ENCODE assay signal across 3 cellular contexts in genomic region chr1:165485716-165486115, GRCh38.
TF ChIP-seq lines count a peak whose summit lies in the region.

No MANE protein-coding gene starts in this region.

TF ChIP-seq in SK-N-SH, 30 proteins besides CTCF, POLR2A, EP300 and RAD21:
- TF ChIP-seq GATA2 (CRISPR knock-in tag; IDR thresholded peaks at IDR 0.05), result no peak
- TF ChIP-seq GABPA (IDR thresholded peaks at IDR 0.05; ENCODE audit: low read depth), result no peak
- TF ChIP-seq EZH2phosphoT487 (IDR thresholded peaks at IDR 0.05; ENCODE audit: borderline replicate concordance, low read depth), result no peak
- TF ChIP-seq ZBTB33 (IDR thresholded peaks at IDR 0.05; ENCODE audit: borderline replicate concordance, low read depth), result no peak
- no peak for TF ChIP-seq MXI1 (IDR thresholded peaks at IDR 0.05; ENCODE audit: low read depth, low read length)
- TF ChIP-seq USF1 (IDR thresholded peaks at IDR 0.05; ENCODE audit: borderline replicate concordance, low read depth), result no peak
- TF ChIP-seq MEF2A (IDR thresholded peaks at IDR 0.05; ENCODE audit: borderline replicate concordance, low read depth), result no peak
- TF ChIP-seq SIN3A (IDR thresholded peaks at IDR 0.05; ENCODE audit: borderline replicate concordance, low read depth, low read length), result no peak
- TF ChIP-seq FOXM1 (IDR thresholded peaks at IDR 0.05; ENCODE audit: low read depth), result no peak
- TF ChIP-seq FOXJ3 (CRISPR knock-in tag; IDR thresholded peaks at IDR 0.05), result no peak

TF ChIP-seq in SK-N-SH treated with all-trans-retinoic acid at 6 μM for 48 hours, 23 proteins besides CTCF, POLR2A, EP300 and RAD21:
- TF ChIP-seq TOX (CRISPR knock-in tag; IDR thresholded peaks at IDR 0.05; ENCODE audit: borderline replicate concordance) (no peak), TSHZ2 (CRISPR knock-in tag; IDR thresholded peaks at IDR 0.05) (no peak), TCF4 (CRISPR knock-in tag; IDR thresholded peaks at IDR 0.05; ENCODE audit: borderline replicate concordance) (no peak), ZNF8 (CRISPR knock-in tag; IDR thresholded peaks at IDR 0.05) (no peak), POU6F1 (CRISPR knock-in tag; IDR thresholded peaks at IDR 0.05; ENCODE audit: borderline replicate concordance, low read depth) (no peak), ZNF70 (CRISPR knock-in tag; IDR thresholded peaks at IDR 0.05) (no peak), ISL1 (CRISPR knock-in tag; IDR thresholded peaks at IDR 0.05) (no peak), CSRNP3 (CRISPR knock-in tag; IDR thresholded peaks at IDR 0.05) (no peak), PPARA (CRISPR knock-in tag; IDR thresholded peaks at IDR 0.05; ENCODE audit: borderline replicate concordance) (no peak), OSR1 (CRISPR knock-in tag; IDR thresholded peaks at IDR 0.05) (no peak), PATZ1 (CRISPR knock-in tag; IDR thresholded peaks at IDR 0.05; ENCODE audit: borderline replicate concordance) (no peak), SNAI2 (CRISPR knock-in tag; IDR thresholded peaks at IDR 0.05) (no peak), ARNTL (CRISPR knock-in tag; IDR thresholded peaks at IDR 0.05; ENCODE audit: borderline replicate concordance, low read depth) (no peak), ZFP3 (CRISPR knock-in tag; IDR thresholded peaks at IDR 0.05) (no peak), ZFP30 (CRISPR knock-in tag; IDR thresholded peaks at IDR 0.05) (no peak), CSDC2 (CRISPR knock-in tag; IDR thresholded peaks at IDR 0.05) (no peak)

TF ChIP-seq in HepG2, 621 proteins besides CTCF, POLR2A, EP300 and RAD21 (continues in another document):
- peak; percentile 65 for TF ChIP-seq RXRB (CRISPR knock-in tag; IDR thresholded peaks at IDR 0.05; ENCODE audit: borderline replicate concordance)
- TF ChIP-seq ZBTB21 (CRISPR knock-in tag; IDR thresholded peaks at IDR 0.05), result peak; percentile 47; the same call in 1 of the 2 replicates
- TF ChIP-seq RXRA (CRISPR knock-in tag; IDR thresholded peaks at IDR 0.05), result peak; percentile 77; the same call in 1 of the 2 replicates
- TF ChIP-seq MEIS2 (CRISPR knock-in tag; IDR thresholded peaks at IDR 0.05), result 0 out of 2 replicates have a peak, but pooled peaks have one; percentile 31
- no peak for TF ChIP-seq KLF16 (CRISPR knock-in tag; IDR thresholded peaks at IDR 0.05)
- TF ChIP-seq ZNF761 (CRISPR knock-in tag; conservative IDR thresholded peaks at IDR 0.05), result no peak
- no peak for TF ChIP-seq SRY (CRISPR knock-in tag; IDR thresholded peaks at IDR 0.05)
- no peak for TF ChIP-seq ZNF142 (CRISPR knock-in tag; IDR thresholded peaks at IDR 0.05)
- peak; percentile 53 for TF ChIP-seq HNF4G (IDR thresholded peaks at IDR 0.05; ENCODE audit: borderline replicate concordance, low read depth, low read length)
- peak; percentile 30; the same call in 1 of the 2 replicates for TF ChIP-seq HNF4G (CRISPR knock-in tag; IDR thresholded peaks at IDR 0.05; ENCODE audit: borderline replicate concordance, low read depth)
- TF ChIP-seq TAF1 (CRISPR knock-in tag; IDR thresholded peaks at IDR 0.05), result no peak
- TF ChIP-seq HNF4A (CRISPR knock-in tag; IDR thresholded peaks at IDR 0.05), result peak; percentile 50; the same call in 1 of the 2 replicates
- no peak for TF ChIP-seq ZNF512B (CRISPR knock-in tag; IDR thresholded peaks at IDR 0.05; ENCODE audit: borderline replicate concordance)
- TF ChIP-seq ARID5B (CRISPR knock-in tag; IDR thresholded peaks at IDR 0.05), result peak; percentile 63
- no peak for TF ChIP-seq ZNF383 (CRISPR knock-in tag; IDR thresholded peaks at IDR 0.05; ENCODE audit: borderline replicate concordance)
- TF ChIP-seq ATF6 (CRISPR knock-in tag; conservative IDR thresholded peaks at IDR 0.05), result no peak
- peak; percentile 43; the same call in 1 of the 2 replicates for TF ChIP-seq CREM (IDR thresholded peaks at IDR 0.05)
- no peak for TF ChIP-seq CREM (CRISPR knock-in tag; IDR thresholded peaks at IDR 0.05)
- peak; percentile 36; the same call in 1 of the 2 replicates for TF ChIP-seq SALL1 (CRISPR knock-in tag; IDR thresholded peaks at IDR 0.05)
- no peak for TF ChIP-seq HOMEZ (CRISPR knock-in tag; IDR thresholded peaks at IDR 0.05; ENCODE audit: low read depth)
- no peak for TF ChIP-seq ZNF777 (CRISPR knock-in tag; IDR thresholded peaks at IDR 0.05)
- TF ChIP-seq SATB2 (CRISPR knock-in tag; IDR thresholded peaks at IDR 0.05), result no peak
- TF ChIP-seq NCOR1 (IDR thresholded peaks at IDR 0.05; ENCODE audit: borderline replicate concordance, low read length), result peak; percentile 80; the same call in 1 of the 2 replicates
- no peak for TF ChIP-seq FOXA3 (CRISPR knock-in tag; IDR thresholded peaks at IDR 0.05)
- TF ChIP-seq NR2F6 (IDR thresholded peaks at IDR 0.05), result peak; percentile 80
- TF ChIP-seq NR2F6 (CRISPR knock-in tag; IDR thresholded peaks at IDR 0.05), result peak; percentile 58; the same call in 1 of the 2 replicates
- TF ChIP-seq ZFX (CRISPR knock-in tag; IDR thresholded peaks at IDR 0.05; ENCODE audit: low read depth), result no peak
- peak; percentile 76; the same call in 1 of the 2 replicates for TF ChIP-seq SKIL (CRISPR knock-in tag; IDR thresholded peaks at IDR 0.05; ENCODE audit: borderline replicate concordance)
- peak; percentile 97 for TF ChIP-seq RARA (CRISPR knock-in tag; IDR thresholded peaks at IDR 0.05)
- no peak for TF ChIP-seq ZNF350 (CRISPR knock-in tag; IDR thresholded peaks at IDR 0.05; ENCODE audit: borderline replicate concordance, low read depth)
